In the genomic region with DNA sequence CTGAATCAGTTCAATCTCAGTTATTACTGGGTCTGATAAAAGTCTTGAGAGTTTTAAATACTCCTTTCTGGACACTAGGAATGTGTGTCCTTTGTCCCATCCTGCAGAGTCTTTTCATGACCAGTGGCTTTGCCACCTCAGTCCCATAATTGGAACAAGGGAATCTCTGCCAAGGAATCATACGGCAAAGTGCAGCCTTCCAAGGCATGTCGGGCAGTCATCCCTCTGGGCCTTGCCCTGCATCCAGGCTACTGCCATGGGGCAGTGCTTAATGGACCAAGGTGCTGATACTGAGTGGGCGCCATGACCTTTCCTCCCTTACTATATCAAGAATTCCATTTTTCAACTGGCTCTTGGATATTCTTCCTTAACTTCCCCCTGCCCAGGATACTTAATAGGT, we compare ENCODE assay signal across 29 cellular contexts.
"Had no signal": no experiment of that assay in that cellular context is flagged by ENCODE, and none has a peak within 500 bp of the region (broad histone marks: within the 10 kb centered on the region; RNA-seq: fewer than 3 reads in every experiment).

No MANE protein-coding gene starts in this region.

- H3K27ac ChIP-seq: adrenal gland, body of pancreas, colonic mucosa, dorsolateral prefrontal cortex, foreskin keratinocyte, gastrocnemius medialis had no signal

- H3K4me3 ChIP-seq: adrenal gland, body of pancreas, colonic mucosa, dorsolateral prefrontal cortex, gastrocnemius medialis had no signal

- H3K9me3 ChIP-seq: adrenal gland, body of pancreas, colonic mucosa, gastrocnemius medialis had no signal

- ATAC-seq: activated CD4-positive, alpha-beta T cell treated with anti-CD3 and anti-CD28 coated beads for 36 hours; activated CD8-positive, alpha-beta memory T cell treated with anti-CD3 and anti-CD28 coated beads, Interleukin-2, amount 10 ng/mL, durations not matched to agents 7 days and 5 days; activated CD8-positive, alpha-beta T cell treated with anti-CD3 and anti-CD28 coated beads, Interleukin-2, amount 10 ng/mL, durations not matched to agents 7 days and 5 days; activated naive CD8-positive, alpha-beta T cell treated with anti-CD3 and anti-CD28 coated beads, Interleukin-2, amount 50 U/mL, for 24 hours; body of pancreas; esophagus mucosa; gastrocnemius medialis had no signal

- H3K27me3 ChIP-seq: adrenal gland, body of pancreas, colonic mucosa, dorsolateral prefrontal cortex, gastrocnemius medialis had no signal

- H3K4me1 ChIP-seq: adrenal gland, colonic mucosa, foreskin keratinocyte had no signal

- DNase-seq: activated CD4-positive, alpha-beta memory T cell treated with anti-CD3 and anti-CD28 coated beads for 36 hours; activated CD4-positive, alpha-beta T cell treated with anti-CD3 and anti-CD28 coated beads for 36 hours; activated CD4-positive, alpha-beta T cell treated with anti-CD3 and anti-CD28 coated beads, Interleukin-2, amount 10 ng/mL, durations not matched to agents 24 days and 14 days; activated CD4-positive, CD25-positive, alpha-beta regulatory T cell; activated CD4-positive, CD25-positive, alpha-beta regulatory T cell treated with anti-CD3 and anti-CD28 coated beads, Interleukin-2, amount 50 U/mL, for 72 hours; activated CD8-positive, alpha-beta memory T cell treated with anti-CD3 and anti-CD28 coated beads, Interleukin-2, amount 10 ng/mL, durations not matched to agents 7 days and 5 days; activated CD8-positive, alpha-beta memory T cell treated with anti-CD3 and anti-CD28 coated beads, Interleukin-2, amount 50 U/mL, for 4 hours; activated CD8-positive, alpha-beta T cell treated with anti-CD3 and anti-CD28 coated beads, Interleukin-2, amount 10 ng/mL, durations not matched to agents 7 days and 5 days; activated effector memory CD4-positive, alpha-beta T cell treated with anti-CD3 and anti-CD28 coated beads, Interleukin-2, amount 50 U/mL, for 16 hours; activated naive CD4-positive, alpha-beta T cell treated with anti-CD3 and anti-CD28 coated beads for 36 hours; activated naive CD8-positive, alpha-beta T cell treated with anti-CD3 and anti-CD28 coated beads for 36 hours; activated naive CD8-positive, alpha-beta T cell treated with anti-CD3 and anti-CD28 coated beads, Interleukin-2, amount 50 U/mL, for 24 hours; activated T-cell treated with anti-CD3 and anti-CD28 coated beads, Interleukin-2, amount 50 U/mL, for 1 hour; activated T-cell treated with anti-CD3 and anti-CD28 coated beads, Interleukin-2, amount 50 U/mL, for 48 hours; adrenal gland; amygdala; aorta; body of pancreas; central memory CD4-positive, alpha-beta T cell; cerebellar nuclear complex; colonic mucosa; dorsolateral prefrontal cortex; effector memory CD4-positive, alpha-beta T cell; endodermal cell; foreskin keratinocyte; gastrocnemius medialis; glutamatergic neuron; T-helper 2 cell had no signal

- H3K36me3 ChIP-seq: adrenal gland, colonic mucosa, gastrocnemius medialis had no signal
